In the genomic region with DNA sequence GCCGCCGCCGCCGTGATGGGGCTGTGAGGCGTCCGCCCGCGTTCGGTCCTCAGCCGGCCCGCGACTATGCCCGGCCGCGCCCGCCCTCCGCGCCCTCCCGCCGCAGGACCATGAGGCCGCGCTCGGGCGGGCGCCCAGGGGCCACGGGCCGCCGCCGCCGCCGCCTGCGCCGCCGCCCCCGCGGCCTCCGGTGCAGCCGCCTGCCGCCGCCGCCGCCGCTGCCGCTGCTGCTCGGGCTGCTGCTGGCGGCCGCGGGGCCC, we compare ENCODE assay signal across 8 cellular contexts. TPM values are rescaled to one million over a fixed set of nuclear protein-coding genes. Genes with fewer than 3 reads are reported as not detected.
DNase-seq lines count a peak whose midpoint lies in the region; ATAC-seq and TF ChIP-seq lines count a peak whose summit lies in the region.

No MANE protein-coding gene starts in this region.

- ATAC-seq in HG02588 (IDR thresholded peaks at IDR 0.05; ENCODE audit: unreplicated experiment) (peak; percentile 25), GM21515 (IDR thresholded peaks at IDR 0.05; ENCODE audit: unreplicated experiment) (no peak), GM21526 (IDR thresholded peaks at IDR 0.05; ENCODE audit: low FRiP score, unreplicated experiment) (no peak)

- H3K36me3 ChIP-seq in BE2C: no peaks in the 10 kb centered on the region

- H3K9me3 Mint-ChIP-seq in MCF 10A (ENCODE audit: unreplicated experiment) (no peaks in the 10 kb centered on the region), nephron (no peaks in the 10 kb centered on the region)

- peaks cover 3% of the 10 kb centered on the region; the same call in 1 of the 2 replicates for H3K4me1 ChIP-seq in BE2C

- intact Hi-C loops in MCF 10A (cut with micrococcal nuclease): loop anchor here (1.0 to 2.0 kb wide), 2 partner anchors 93 to 148 kb away; no protein-coding TSS in a partner anchor

- TF ChIP-seq CTCF in BE2C (IDR thresholded peaks at IDR 0.05; ENCODE audit: low read depth, low read length): no peak
- TF ChIP-seq CTCF in MCF 10A (IDR thresholded peaks at IDR 0.05; ENCODE audit: unreplicated experiment): no peak
- no peak for TF ChIP-seq CTCF in nephron (IDR thresholded peaks at IDR 0.05; ENCODE audit: unreplicated experiment in 3 of 3)

- CTCF ChIA-PET in MCF 10A (lab: Yijun Ruan, JAX): interaction anchor here (0.7 kb wide), 1 partner anchor 128 kb away, joined by 3 read pairs; no protein-coding TSS in a partner anchor

- H3K4me3 Mint-ChIP-seq in MCF 10A (ENCODE audit: unreplicated experiment): peak overlapping the region; percentile 78
- peak overlapping the region; percentile 37 to 91 (median 91) for H3K4me3 Mint-ChIP-seq in nephron

- H3K36me3 Mint-ChIP-seq in MCF 10A (ENCODE audit: insufficient read depth, unreplicated experiment): no peaks in the 10 kb centered on the region
- no peaks in the 10 kb centered on the region for H3K36me3 Mint-ChIP-seq in nephron (ENCODE audit: low read depth)

- H3K27me3 ChIP-seq in BE2C: no peaks in the 10 kb centered on the region

- no TSS peak for BruUV-seq in MCF 10A (replicated peaks; lab: Mats Ljungman, UMichigan)

- H3K4me1 Mint-ChIP-seq in MCF 10A (ENCODE audit: insufficient read depth, unreplicated experiment): peaks cover 12% of the 10 kb centered on the region
- peaks cover 50% of the 10 kb centered on the region for H3K4me1 Mint-ChIP-seq in nephron

- DNase-seq in BE2C (no peak), MCF 10A (ENCODE audit: unreplicated experiment) (no peak), SHP77 treated with DMSO at 0.1 percent for 48 hours (lab: John Stamatoyannopoulos, UW) (no peak), COLO668 (lab: John Stamatoyannopoulos, UW; ENCODE audit: unreplicated experiment) (no peak)

- H3K27me3 Mint-ChIP-seq in MCF 10A (ENCODE audit: insufficient read depth, unreplicated experiment) (no peaks in the 10 kb centered on the region), nephron (ENCODE audit: low read depth) (peaks cover 5% of the 10 kb centered on the region)

- POLR2A ChIA-PET in MCF 10A (lab: Yijun Ruan, JAX): interaction anchor here (1.1 to 3.5 kb wide), 7 partner anchors 9 to 93 kb away, joined by 3 to 23 read pairs (median 5); a partner anchor contains a TSS

- H3K4me3 ChIP-seq in BE2C (ENCODE audit: low read depth, low read length): peak overlapping the region; percentile 69

- no peaks in the 10 kb centered on the region for H3K9me3 ChIP-seq in BE2C

- no peak overlapping the region for H3K27ac Mint-ChIP-seq in MCF 10A (ENCODE audit: low read depth, unreplicated experiment)
- no peak overlapping the region for H3K27ac Mint-ChIP-seq in nephron

RNA-seq across cellular contexts. Expression of a gene that starts 0.2 kb away (rescaled TPM):
- polyA plus RNA-seq in BE2C (2012; ENCODE audit: insufficient read depth, insufficient read length, low read depth): 5.3 TPM
- total RNA-seq in MCF 10A (2022): 7.1 and 7.9 TPM in 2 replicates
